In the genomic region with DNA sequence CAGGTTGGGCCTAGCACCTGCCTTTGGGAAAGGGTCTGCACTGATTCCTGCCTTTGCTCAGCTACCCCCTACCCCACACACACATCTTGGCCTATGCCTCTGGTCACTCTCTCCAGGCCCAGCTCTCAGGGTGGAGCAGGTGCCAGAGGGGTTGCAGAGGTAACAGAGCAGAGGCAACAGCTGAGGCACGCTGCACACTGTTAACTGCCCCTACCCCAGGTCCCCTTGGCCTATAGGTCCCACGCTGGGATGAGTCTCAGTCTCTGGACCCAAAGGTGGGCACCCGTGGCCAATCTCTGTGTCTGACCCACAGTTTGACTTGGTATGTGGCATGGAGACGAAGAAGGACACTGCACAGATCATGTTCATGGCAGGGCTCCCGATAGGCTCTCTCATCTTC, we compare ENCODE assay signal across 35 cellular contexts. TPM values are rescaled to one million over a fixed set of nuclear protein-coding genes. Genes with fewer than 3 reads are reported as not detected.
"Had no signal": no experiment of that assay in that cellular context is flagged by ENCODE, and none has a peak within 500 bp of the region (broad histone marks: within the 10 kb centered on the region; RNA-seq: fewer than 3 reads in every experiment).

No MANE protein-coding gene starts in this region.

- H3K27ac Mint-ChIP-seq: activated B cell treated with CpG ODN at 0.5 μM for 24 hours; activated CD4-positive, alpha-beta memory T cell treated with anti-CD3 and anti-CD28 coated beads for 36 hours; activated CD4-positive, alpha-beta T cell treated with anti-CD3 and anti-CD28 coated beads, Interleukin-2, amount 10 ng/mL, durations not matched to agents 24 days and 14 days; activated CD8-positive, alpha-beta T cell treated with anti-CD3 and anti-CD28 coated beads for 36 hours; activated naive CD4-positive, alpha-beta T cell treated with anti-CD3 and anti-CD28 coated beads for 36 hours; activated naive CD4-positive, alpha-beta T cell treated with anti-CD3 and anti-CD28 coated beads, Interleukin-2, amount 50 U/mL, for 72 hours; activated naive CD8-positive, alpha-beta T cell treated with anti-CD3 and anti-CD28 coated beads for 36 hours; activated T-cell treated with anti-CD3 and anti-CD28 coated beads, Interleukin-2, amount 50 U/mL, for 72 hours; activated T-helper 1 cell treated with anti-CD3 and anti-CD28 coated beads, Interleukin-12 subunit alpha, Interleukin-12 subunit beta, Interleukin-2, Interleukin-4 antibody, amounts not matched to agents 30 ng/mL and 10 ng/mL and 1 ng/mL, durations not matched to agents 14 hours and 24 hours and 36 hours; activated T-helper 17 cell treated with anti-CD3 and anti-CD28 coated beads, Interleukin-2, amount 50 U/mL, for 72 hours; brain; T-helper 1 cell treated with Interleukin-12 subunit alpha and Interleukin-12 subunit beta and Interleukin-4 antibody, amounts not matched to agents 30 μg/mL and 1 μg/mL, for 36 hours; T-helper 2 cell treated with Interferon-gamma antibody and Interleukin-4, amounts not matched to agents 5 μg/mL and 100 μg/mL, for 36 hours had no signal

- H3K4me1 ChIP-seq: adrenal gland, ascending aorta had no signal

- H3K9me3 ChIP-seq: adrenal gland, ascending aorta had no signal

- H3K27me3 Mint-ChIP-seq: activated CD8-positive, alpha-beta T cell treated with anti-CD3 and anti-CD28 coated beads for 36 hours; activated naive CD8-positive, alpha-beta T cell treated with anti-CD3 and anti-CD28 coated beads for 36 hours had no signal

- H3K4me1 Mint-ChIP-seq: activated B cell treated with CpG ODN at 0.5 μM for 24 hours; activated CD4-positive, alpha-beta T cell treated with anti-CD3 and anti-CD28 coated beads, Interleukin-2, amount 10 ng/mL, durations not matched to agents 24 days and 14 days; activated naive CD8-positive, alpha-beta T cell treated with anti-CD3 and anti-CD28 coated beads for 36 hours; activated T-helper 17 cell treated with anti-CD3 and anti-CD28 coated beads, Interleukin-2, amount 50 U/mL, for 72 hours; brain; central memory CD8-positive, alpha-beta T cell had no signal

- H3K9me3 Mint-ChIP-seq: activated CD4-positive, alpha-beta memory T cell treated with anti-CD3 and anti-CD28 coated beads for 36 hours; activated CD4-positive, alpha-beta T cell treated with anti-CD3 and anti-CD28 coated beads, Interleukin-2, amount 10 ng/mL, durations not matched to agents 24 days and 14 days; activated CD8-positive, alpha-beta T cell treated with anti-CD3 and anti-CD28 coated beads for 36 hours; activated T-cell treated with anti-CD3 and anti-CD28 coated beads, Interleukin-2, amount 50 U/mL, for 4 hours; activated T-helper 1 cell treated with anti-CD3 and anti-CD28 coated beads, Interleukin-12 subunit alpha, Interleukin-12 subunit beta, Interleukin-2, Interleukin-4 antibody, amounts not matched to agents 30 ng/mL and 10 ng/mL and 1 ng/mL, durations not matched to agents 14 hours and 24 hours and 36 hours; activated T-helper 17 cell treated with anti-CD3 and anti-CD28 coated beads, Interleukin-2, amount 50 U/mL, for 72 hours; T-helper 1 cell treated with Interleukin-12 subunit alpha and Interleukin-12 subunit beta and Interleukin-4 antibody, amounts not matched to agents 30 μg/mL and 1 μg/mL, for 36 hours; T-helper 2 cell treated with Interferon-gamma antibody and Interleukin-4, amounts not matched to agents 5 μg/mL and 100 μg/mL, for 36 hours had no signal

- H3K4me3 Mint-ChIP-seq: activated B cell treated with CpG ODN at 0.5 μM for 24 hours; activated CD4-positive, alpha-beta memory T cell treated with anti-CD3 and anti-CD28 coated beads for 36 hours; activated CD4-positive, alpha-beta T cell treated with anti-CD3 and anti-CD28 coated beads, Interleukin-2, amount 10 ng/mL, durations not matched to agents 24 days and 14 days; activated CD8-positive, alpha-beta T cell treated with anti-CD3 and anti-CD28 coated beads for 36 hours; activated naive CD4-positive, alpha-beta T cell treated with anti-CD3 and anti-CD28 coated beads for 36 hours; activated naive CD8-positive, alpha-beta T cell treated with anti-CD3 and anti-CD28 coated beads for 36 hours; activated T-cell treated with anti-CD3 and anti-CD28 coated beads, Interleukin-2, amount 50 U/mL, for 4 hours; activated T-cell treated with anti-CD3 and anti-CD28 coated beads, Interleukin-2, amount 50 U/mL, for 72 hours; activated T-helper 1 cell treated with anti-CD3 and anti-CD28 coated beads, Interleukin-12 subunit alpha, Interleukin-12 subunit beta, Interleukin-2, Interleukin-4 antibody, amounts not matched to agents 30 ng/mL and 10 ng/mL and 1 ng/mL, durations not matched to agents 14 hours and 24 hours and 36 hours; activated T-helper 17 cell treated with anti-CD3 and anti-CD28 coated beads, Interleukin-2, amount 50 U/mL, for 72 hours; brain; central memory CD8-positive, alpha-beta T cell; T-helper 1 cell treated with Interleukin-12 subunit alpha and Interleukin-12 subunit beta and Interleukin-4 antibody, amounts not matched to agents 30 μg/mL and 1 μg/mL, for 36 hours; T-helper 2 cell treated with Interferon-gamma antibody and Interleukin-4, amounts not matched to agents 5 μg/mL and 100 μg/mL, for 36 hours had no signal

- H3K27me3 ChIP-seq: adrenal gland, ascending aorta, cardiac muscle cell had no signal

- ATAC-seq: activated CD8-positive, alpha-beta T cell treated with anti-CD3 and anti-CD28 coated beads for 36 hours; activated naive CD4-positive, alpha-beta T cell treated with anti-CD3 and anti-CD28 coated beads, Interleukin-2, amount 50 U/mL, for 72 hours; activated T-cell treated with anti-CD3 and anti-CD28 coated beads, Interleukin-2, amount 50 U/mL, for 4 hours; activated T-cell treated with anti-CD3 and anti-CD28 coated beads, Interleukin-2, amount 50 U/mL, for 72 hours; activated T-helper 17 cell treated with anti-CD3 and anti-CD28 coated beads, Interleukin-2, amount 50 U/mL, for 72 hours had no signal

- H3K36me3 Mint-ChIP-seq: activated CD4-positive, alpha-beta memory T cell treated with anti-CD3 and anti-CD28 coated beads for 36 hours; activated naive CD8-positive, alpha-beta T cell treated with anti-CD3 and anti-CD28 coated beads for 36 hours; brain had no signal

- DNase-seq: activated B cell treated with CpG ODN at 0.5 μM for 24 hours; activated CD4-positive, alpha-beta memory T cell treated with anti-CD3 and anti-CD28 coated beads for 36 hours; activated CD4-positive, alpha-beta T cell treated with anti-CD3 and anti-CD28 coated beads for 4 hours; activated CD4-positive, alpha-beta T cell treated with anti-CD3 and anti-CD28 coated beads, Interleukin-2, amount 10 ng/mL, durations not matched to agents 24 days and 14 days; activated CD4-positive, alpha-beta T cell treated with anti-CD3 and anti-CD28 coated beads, Interleukin-2, amount 50 U/mL, for 1 hour; activated CD4-positive, alpha-beta T cell treated with anti-CD3 and anti-CD28 coated beads, Interleukin-2, amount 50 U/mL, for 4 hours; activated CD4-positive, CD25-positive, alpha-beta regulatory T cell treated with anti-CD3 and anti-CD28 coated beads, Interleukin-2, amount 50 U/mL, for 72 hours; activated CD8-positive, alpha-beta T cell treated with anti-CD3 and anti-CD28 coated beads for 36 hours; activated effector memory CD4-positive, alpha-beta T cell treated with anti-CD3 and anti-CD28 coated beads, Interleukin-2, amount 50 U/mL, for 16 hours; activated gamma-delta T cell treated with Interleukin-2 at 50 U/mL for 16 hours; activated naive CD4-positive, alpha-beta T cell; activated naive CD4-positive, alpha-beta T cell treated with anti-CD3 and anti-CD28 coated beads for 36 hours; activated naive CD4-positive, alpha-beta T cell treated with anti-CD3 and anti-CD28 coated beads, Interleukin-2, amount 50 U/mL, for 16 hours; activated naive CD8-positive, alpha-beta T cell treated with anti-CD3 and anti-CD28 coated beads for 36 hours; activated T-cell treated with anti-CD3 and anti-CD28 coated beads for 4 hours; activated T-cell treated with anti-CD3 and anti-CD28 coated beads, Interleukin-2, amount 50 U/mL, for 1 hour; activated T-cell treated with anti-CD3 and anti-CD28 coated beads, Interleukin-2, amount 50 U/mL, for 4 hours; activated T-cell treated with anti-CD3 and anti-CD28 coated beads, Interleukin-2, amount 50 U/mL, for 72 hours; adrenal gland; amniotic stem cell; caudate nucleus; cerebellar nuclear complex; T-helper 1 cell; T-helper 2 cell; T-helper 9 cell had no signal

- H3K4me3 ChIP-seq: adrenal gland, ascending aorta, cardiac muscle cell had no signal

- H3K27ac ChIP-seq: adrenal gland, ascending aorta, cardiac muscle cell, VCaP had no signal

- H3K36me3 ChIP-seq: adrenal gland, ascending aorta, cardiac muscle cell had no signal

RNA-seq across cellular contexts. Expression of a gene that starts 24.8 kb away (rescaled TPM):
- total RNA-seq: activated CD4-positive, alpha-beta memory T cell treated with anti-CD3 and anti-CD28 coated beads for 36 hours; activated CD4-positive, alpha-beta T cell treated with anti-CD3 and anti-CD28 coated beads, Interleukin-2, amount 10 ng/mL, durations not matched to agents 24 days and 14 days; activated CD8-positive, alpha-beta T cell treated with anti-CD3 and anti-CD28 coated beads for 36 hours; activated naive CD4-positive, alpha-beta T cell treated with anti-CD3 and anti-CD28 coated beads for 36 hours; activated naive CD4-positive, alpha-beta T cell treated with anti-CD3 and anti-CD28 coated beads, Interleukin-2, amount 50 U/mL, for 72 hours; activated naive CD8-positive, alpha-beta T cell treated with anti-CD3 and anti-CD28 coated beads for 36 hours; activated T-cell treated with anti-CD3 and anti-CD28 coated beads, Interleukin-2, amount 50 U/mL, for 4 hours; activated T-helper 1 cell treated with anti-CD3 and anti-CD28 coated beads, Interleukin-12 subunit alpha, Interleukin-12 subunit beta, Interleukin-2, Interleukin-4 antibody, amounts not matched to agents 30 ng/mL and 10 ng/mL and 1 ng/mL, durations not matched to agents 14 hours and 24 hours and 36 hours; ascending aorta had no signal

RNA-seq across cellular contexts. Expression of a gene that starts 41.3 kb away (rescaled TPM):
- total RNA-seq: activated naive CD4-positive, alpha-beta T cell treated with anti-CD3 and anti-CD28 coated beads for 36 hours; ascending aorta had no signal
